Comparison of ENCODE assay signal across 7 cellular contexts in the genomic region with DNA sequence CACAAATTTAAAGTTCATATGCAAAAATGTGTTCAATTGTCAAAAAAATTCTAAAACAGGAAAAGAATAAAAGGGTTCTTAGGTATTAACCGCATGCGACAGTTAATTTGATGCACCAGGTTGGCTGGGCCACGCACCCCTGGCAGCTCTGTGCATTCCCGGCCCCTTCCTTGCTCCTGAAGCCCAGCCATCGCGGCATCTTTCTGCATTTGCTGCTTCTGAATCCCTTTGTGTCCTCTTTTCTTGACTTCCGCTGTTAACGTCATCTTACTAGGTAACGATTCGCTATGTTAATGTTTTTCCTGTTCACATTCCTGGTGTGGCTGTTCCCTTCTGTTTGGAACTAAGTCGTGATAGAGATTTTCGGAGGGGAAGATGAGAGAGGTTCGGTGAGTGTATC. TPM values are rescaled to one million over a fixed set of nuclear protein-coding genes. Genes with fewer than 3 reads are reported as not detected.
A peak's percentile ranks its signal among the peaks of the same experiment; 100 is the strongest.
DNase-seq lines count a peak whose midpoint lies in the region; ATAC-seq, FAIRE-seq and TF ChIP-seq lines count a peak whose summit lies in the region.
"Had no signal": no experiment of that assay in that cellular context is flagged by ENCODE, and none has a peak within 500 bp of the region (broad histone marks: within the 10 kb centered on the region; RNA-seq: fewer than 3 reads in every experiment).

No MANE protein-coding gene starts in this region.

- H3K27me3 Mint-ChIP-seq in activated naive CD8-positive, alpha-beta T cell: no peaks in the 10 kb centered on the region
- peaks cover 0 to 5% of the 10 kb centered on the region in 2 donors for H3K27me3 Mint-ChIP-seq in natural killer cell (ENCODE audit: low read depth in 2 of 2)

- DNase-seq in GM12892 (ENCODE audit: insufficient read length): no peak
- no peak for DNase-seq in natural killer cell
- DNase-seq in C1 segment of cervical spinal cord (lab: John Stamatoyannopoulos, UW): no peak
- DNase-seq: T-helper 9 cell had no signal

- no peak for TF ChIP-seq POLR2A in GM12892 (IDR thresholded peaks at IDR 0.05; ENCODE audit: low read depth, low read length)

- H3K4me3 Mint-ChIP-seq in activated naive CD8-positive, alpha-beta T cell: peak overlapping the region; percentile 21
- H3K4me3 Mint-ChIP-seq in natural killer cell: no peak overlapping the region

- peak; percentile 85 for FAIRE-seq in GM12892 (lab: Jason Lieb, UNC)

- intact Hi-C loops in natural killer cell (cut with micrococcal nuclease): no loop called here

- H3K4me1 Mint-ChIP-seq in activated naive CD8-positive, alpha-beta T cell (ENCODE audit: low read depth): peaks cover 56% of the 10 kb centered on the region
- H3K4me1 Mint-ChIP-seq in natural killer cell: peaks cover 27 to 33% of the 10 kb centered on the region in 2 donors

- peak overlapping the region; percentile 98 for H3K27ac Mint-ChIP-seq in activated naive CD8-positive, alpha-beta T cell
- H3K27ac Mint-ChIP-seq in natural killer cell: peak overlapping the region; percentile 98 to 100

- ATAC-seq in natural killer cell (no peak), HG03432 (IDR thresholded peaks at IDR 0.05; ENCODE audit: unreplicated experiment) (no peak), GM21526 (IDR thresholded peaks at IDR 0.05; ENCODE audit: low FRiP score, unreplicated experiment) (no peak)

- H3K9me3 Mint-ChIP-seq in activated naive CD8-positive, alpha-beta T cell (ENCODE audit: low read depth): no peaks in the 10 kb centered on the region
- H3K9me3 Mint-ChIP-seq in natural killer cell: no peaks in the 10 kb centered on the region

- no peaks in the 10 kb centered on the region for H3K36me3 Mint-ChIP-seq in activated naive CD8-positive, alpha-beta T cell
- H3K36me3 Mint-ChIP-seq in natural killer cell: no peaks in the 10 kb centered on the region

- no peak for TF ChIP-seq CTCF in natural killer cell (IDR thresholded peaks at IDR 0.05)

RNA-seq across cellular contexts. Expression of a gene that starts 7.9 kb away (rescaled TPM):
- 0.47 TPM for polyA plus RNA-seq in GM12892 (2012; ENCODE audit: missing spikeins)
- 1 to 10 TPM; 2.4 to 6.9 (median 5.3) TPM for total RNA-seq in natural killer cell

RNA-seq across cellular contexts. Expression of a gene that starts 8.0 kb away (rescaled TPM):
- 9.6 TPM for polyA plus RNA-seq in GM12892 (2012; ENCODE audit: missing spikeins)
- total RNA-seq in natural killer cell: 10 to 100 TPM; 17.7 to 44.6 (median 32.4) TPM

RNA-seq across cellular contexts. Expression of a gene that starts 12.4 kb away (rescaled TPM):
- 2.5 TPM for polyA plus RNA-seq in GM12892 (2012; ENCODE audit: missing spikeins)
- total RNA-seq in natural killer cell: 10 to 100 TPM in 1 of 3 donors, 1 to 10 TPM in 2; 2.8 to 13.5 (median 8.4) TPM

RNA-seq across cellular contexts. Expression of a gene that starts 25.0 kb away (rescaled TPM):
- polyA plus RNA-seq in GM12892 (2012; ENCODE audit: missing spikeins): 0.87 TPM
- not detected for total RNA-seq in natural killer cell

RNA-seq across cellular contexts. Expression of a gene that starts 29.7 kb away (rescaled TPM):
- polyA plus RNA-seq in GM12892 (2012; ENCODE audit: missing spikeins): 29.4 TPM
- total RNA-seq in natural killer cell: 100 to 1,000 TPM in 2 of 3 donors, 10 to 100 TPM in 1; 94.5 to 106 (median 104) TPM
